13 cellular contexts compared by ENCODE assay signal in the genomic region with DNA sequence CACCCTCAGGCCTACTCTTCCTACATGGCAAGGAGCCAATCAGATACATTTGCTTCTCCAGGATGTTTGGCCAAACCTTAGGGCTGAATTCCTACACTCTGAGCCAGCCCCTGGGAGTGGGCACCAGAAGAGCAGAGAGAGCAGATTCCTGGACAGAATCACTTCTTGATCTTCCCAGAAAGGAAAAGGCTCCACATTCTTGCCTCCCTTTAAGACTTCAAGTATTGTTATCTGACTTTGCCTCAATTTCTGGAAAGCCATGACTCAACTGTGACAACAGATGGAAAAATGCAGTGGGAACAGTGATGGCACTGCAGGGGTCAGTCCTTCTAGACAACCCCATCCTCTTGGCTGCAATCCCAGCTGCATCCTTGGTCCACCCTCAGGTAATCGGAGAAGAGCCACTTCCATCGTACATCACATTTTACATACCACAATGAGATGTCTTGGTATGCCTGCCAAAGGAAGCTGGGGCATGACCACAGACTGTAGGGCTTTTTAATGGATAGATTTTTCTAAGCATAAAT. TPM values are rescaled to one million over a fixed set of nuclear protein-coding genes. Genes with fewer than 3 reads are reported as not detected.
A peak's percentile ranks its signal among the peaks of the same experiment; 100 is the strongest.
DNase-seq lines count a peak whose midpoint lies in the region; ATAC-seq and TF ChIP-seq lines count a peak whose summit lies in the region.
"Had no signal": no experiment of that assay in that cellular context is flagged by ENCODE, and none has a peak within 500 bp of the region (broad histone marks: within the 10 kb centered on the region; RNA-seq: fewer than 3 reads in every experiment).

No MANE protein-coding gene starts in this region.

- H3K4me1 Mint-ChIP-seq in activated CD4-positive, alpha-beta T cell treated with anti-CD3 and anti-CD28 coated beads, Interleukin-2, amount 10 ng/mL, durations not matched to agents 24 days and 14 days = no peaks in the 10 kb centered on the region

- no peak overlapping the region for H3K9ac ChIP-seq in mammary epithelial cell (ENCODE audit: insufficient read depth, low read length)

- POLR2A ChIA-PET in BJ (lab: Charles Lee) = no interaction called here

- H3K4me2 ChIP-seq in mammary epithelial cell (ENCODE audit: insufficient read depth, low read depth, low read length) = peak overlapping the region; percentile 29

- no peaks in the 10 kb centered on the region for H3K27me3 Mint-ChIP-seq in activated CD4-positive, alpha-beta T cell treated with anti-CD3 and anti-CD28 coated beads, Interleukin-2, amount 10 ng/mL, durations not matched to agents 24 days and 14 days

- in situ Hi-C loops in mammary epithelial cell (cut with MboI; ENCODE audit: low sequenced_read_pairs in 2 of 2) (no loop called here), G401 (cut with HindIII; ENCODE audit: low sequenced_read_pairs) (no loop called here)

- no peak overlapping the region for H3K27ac ChIP-seq in mammary epithelial cell (ENCODE audit: insufficient read depth, low read depth, low read length)
- H3K27ac ChIP-seq: gastrocnemius medialis had no signal

- no peaks in the 10 kb centered on the region for H3K9me3 ChIP-seq in mammary epithelial cell (replicated peaks; ENCODE audit: insufficient read depth, low read length)
- H3K9me3 ChIP-seq: gastrocnemius medialis had no signal

- 0% methylated on average over 2 of the region's 2 CpGs for WGBS in mammary epithelial cell (ENCODE audit: low coverage, missing lambda C conversion rate)

- CTCF ChIA-PET in BJ (lab: Yijun Ruan, JAX) (no interaction called here), mammary epithelial cell (lab: Charles Lee; ENCODE audit: low non-redundant PET) (no interaction called here)

- no peak for ATAC-seq in GM21786 (IDR thresholded peaks at IDR 0.05; ENCODE audit: unreplicated experiment)
- ATAC-seq in HG03520 (IDR thresholded peaks at IDR 0.05; ENCODE audit: unreplicated experiment) = no peak
- ATAC-seq: gastrocnemius medialis had no signal

- dilution Hi-C loops in mammary epithelial cell (cut with HindIII; ENCODE audit: low sequenced_read_pairs) = no loop called here

- TF ChIP-seq CTCF in BJ (IDR thresholded peaks at IDR 0.05; ENCODE audit: insufficient read depth, low read depth, low read length) (no peak), mammary epithelial cell (conservative IDR thresholded peaks at IDR 0.05 in 1 of 2, IDR thresholded peaks at IDR 0.05 in 1 of 2; ENCODE audit: extremely low read depth in 1 of 2, insufficient read depth in 1 of 2, low read depth in 1 of 2, low read length in 2 of 2) (no peak)

- no peaks in the 10 kb centered on the region for H4K20me1 ChIP-seq in mammary epithelial cell (ENCODE audit: insufficient read depth, low read length)

- no TSS peak for BruUV-seq in mammary epithelial cell (replicated peaks; lab: Mats Ljungman, UMichigan)

- H3K4me1 ChIP-seq in mammary epithelial cell (ENCODE audit: insufficient read depth, low read length) = peaks cover 39% of the 10 kb centered on the region
- H3K4me1 ChIP-seq: gastrocnemius medialis had no signal

- H3K4me3 Mint-ChIP-seq in activated CD4-positive, alpha-beta T cell treated with anti-CD3 and anti-CD28 coated beads, Interleukin-2, amount 10 ng/mL, durations not matched to agents 24 days and 14 days = no peak overlapping the region
- H3K4me3 Mint-ChIP-seq: mesothelial cell of epicardium had no signal

- no peak overlapping the region for H3K27ac Mint-ChIP-seq in activated CD4-positive, alpha-beta T cell treated with anti-CD3 and anti-CD28 coated beads, Interleukin-2, amount 10 ng/mL, durations not matched to agents 24 days and 14 days
- H3K27ac Mint-ChIP-seq: mesothelial cell of epicardium had no signal

- no peaks in the 10 kb centered on the region for H3K9me3 Mint-ChIP-seq in activated CD4-positive, alpha-beta T cell treated with anti-CD3 and anti-CD28 coated beads, Interleukin-2, amount 10 ng/mL, durations not matched to agents 24 days and 14 days

- H3K4me3 ChIP-seq in BJ (ENCODE audit: low read depth, low read length) (no peak overlapping the region), mammary epithelial cell (replicated peaks in 1 of 3; ENCODE audit: insufficient read depth in 1 of 3, low read depth in 2 of 3, low read length in 3 of 3) (no peak overlapping the region)
- H3K4me3 ChIP-seq: gastrocnemius medialis had no signal

- H3K79me2 ChIP-seq in mammary epithelial cell (ENCODE audit: insufficient read depth, low read length) = no peaks in the 10 kb centered on the region

- H3K27me3 ChIP-seq in BJ (ENCODE audit: control insufficient read depth, insufficient read depth, low read length) (no peaks in the 10 kb centered on the region), mammary epithelial cell (ENCODE audit: insufficient read depth, low read length) (no peaks in the 10 kb centered on the region)
- H3K27me3 ChIP-seq: gastrocnemius medialis had no signal

- H3K36me3 Mint-ChIP-seq in activated CD4-positive, alpha-beta T cell treated with anti-CD3 and anti-CD28 coated beads, Interleukin-2, amount 10 ng/mL, durations not matched to agents 24 days and 14 days (ENCODE audit: low read depth) = no peaks in the 10 kb centered on the region

- peak; percentile 65 for DNase-seq in BJ (ENCODE audit: low read depth)
- peak; percentile 99 for DNase-seq in NCI-H226
- peak; percentile 86 for DNase-seq in mammary epithelial cell
- DNase-seq in myocyte (ENCODE audit: low read depth) = peak; percentile 18
- DNase-seq in G401 (ENCODE audit: low spot score) = no peak
- no peak for DNase-seq in activated CD4-positive, alpha-beta T cell treated with anti-CD3 and anti-CD28 coated beads, Interleukin-2, amount 10 ng/mL, durations not matched to agents 24 days and 14 days
- DNase-seq: activated T-cell treated with anti-CD3 and anti-CD28 coated beads, Interleukin-2, amount 50 U/mL, for 1 hour; caudate nucleus; gastrocnemius medialis; NCI-H1694 treated with DMSO at 0.1 percent for 48 hours had no signal

- H3K36me3 ChIP-seq in BJ (ENCODE audit: control insufficient read depth, insufficient read depth, low read length) (no peaks in the 10 kb centered on the region), mammary epithelial cell (ENCODE audit: insufficient read depth, low read length) (no peaks in the 10 kb centered on the region)
- H3K36me3 ChIP-seq: gastrocnemius medialis had no signal

- no peak overlapping the region for H2AFZ ChIP-seq in mammary epithelial cell (ENCODE audit: low read depth, low read length)

- intact Hi-C loops in mammary epithelial cell (cut with micrococcal nuclease) = no loop called here
- intact Hi-C loops in activated CD4-positive, alpha-beta T cell treated with anti-CD3 and anti-CD28 coated beads, Interleukin-2, amount 10 ng/mL, durations not matched to agents 24 days and 14 days (cut with micrococcal nuclease) = no loop called here

RNA-seq across cellular contexts. Expression of a gene that starts 21.0 kb away (rescaled TPM):
- polyA plus RNA-seq in BJ (2011; rRNA removed) (2.6 and 5.4 TPM in 2 replicates), mammary epithelial cell (0.83 TPM)
- 2.9 and 4.2 TPM in 2 replicates for polyA minus RNA-seq in BJ (2011; rRNA and poly(A)+ RNA removed)
- total RNA-seq in mammary epithelial cell (1 to 10 TPM in 1 of 2 donors, under 1 TPM in 1; 0.38 to 2.2 TPM), myocyte (under 0.01 TPM in 1 of 2 replicates, not detected in the other)
- 0.52 TPM for polyA minus RNA-seq in mammary epithelial cell
- 0.05 TPM for polyA plus RNA-seq in myocyte (2012)
- not detected in 2 replicates for total RNA-seq in G401 (2014; rRNA removed; shearing (Covaris generic))
- total RNA-seq in activated CD4-positive, alpha-beta T cell treated with anti-CD3 and anti-CD28 coated beads, Interleukin-2, amount 10 ng/mL, durations not matched to agents 24 days and 14 days = not detected in 2 replicates

Comparison
In these comparisons a context has a peak if more than half of its experiments do, and no peak if none do; other contexts are left out.
1. DNase-seq: peak in BJ (single experiment), NCI-H226 (single experiment), mammary epithelial cell (single experiment) and myocyte (single experiment); none in G401 (single experiment) and activated CD4-positive, alpha-beta T cell treated with anti-CD3 and anti-CD28 coated beads, Interleukin-2, amount 10 ng/mL, durations not matched to agents 24 days and 14 days (single experiment).